11 cellular contexts compared by ENCODE assay signal in genomic region chr10:33009244-33010131, GRCh38. TPM values are rescaled to one million over a fixed set of nuclear protein-coding genes. Genes with fewer than 3 reads are reported as not detected.
DNase-seq lines count a peak whose midpoint lies in the region; ATAC-seq and TF ChIP-seq lines count a peak whose summit lies in the region.
"Had no signal": no experiment of that assay in that cellular context is flagged by ENCODE, and none has a peak within 500 bp of the region (broad histone marks: within the 10 kb centered on the region; RNA-seq: fewer than 3 reads in every experiment).

No MANE protein-coding gene starts in this region.

- peak overlapping the region; percentile 99 for H3K27ac ChIP-seq in Panc1 (ENCODE audit: low read length)
- peak overlapping the region; percentile 85 for H3K27ac ChIP-seq in epithelial cell of prostate
- H3K27ac ChIP-seq in ascending aorta, result no peak overlapping the region
- H3K27ac ChIP-seq: psoas muscle, vagina had no signal

- peaks cover 18% of the 10 kb centered on the region for H3K27me3 Mint-ChIP-seq in activated naive CD4-positive, alpha-beta T cell treated with anti-CD3 and anti-CD28 coated beads, Interleukin-2, amount 10 ng/mL, durations not matched to agents 7 days and 5 days
- H3K27me3 Mint-ChIP-seq in stimulated activated naive B cell treated with anti-CD40 and anti-IgM and Interleukin-4, amounts not matched to agents 10 μg/mL and 1 μg/mL and 100 μg/mL, for 72 hours, result peaks cover 22 to 24% of the 10 kb centered on the region in 2 donors

- POLR2A ChIA-PET in Panc1 (lab: Charles Lee), result interaction anchor here (1.2 to 1.4 kb wide), 2 partner anchors 29 to 52 kb away, joined by 4 to 6 read pairs; no protein-coding TSS in a partner anchor

- no TSS peak for BruUV-seq in Panc1 (replicated peaks; lab: Mats Ljungman, UMichigan)

- in situ Hi-C loops in Panc1 (cut with HindIII; ENCODE audit: low pct_unique_long_range_greater_than_20kb, low sequenced_read_pairs), result no loop called here
- in situ Hi-C loops in HAP-1 (cut with MboI; ENCODE audit: low sequenced_read_pairs), result loop anchor here (10.0 kb wide), 1 partner anchor 105 kb away; no protein-coding TSS in a partner anchor

- H3K4me1 ChIP-seq in Panc1 (ENCODE audit: control insufficient read depth, insufficient read depth, low read length) (peaks cover 50% of the 10 kb centered on the region), HAP-1 (peaks cover 18% of the 10 kb centered on the region), ascending aorta (peaks cover 3 to 8% of the 10 kb centered on the region in 2 donors)

- H3K27ac Mint-ChIP-seq in activated naive CD4-positive, alpha-beta T cell treated with anti-CD3 and anti-CD28 coated beads, Interleukin-2, amount 10 ng/mL, durations not matched to agents 7 days and 5 days, result peak overlapping the region; percentile 39
- H3K27ac Mint-ChIP-seq in stimulated activated naive B cell treated with anti-CD40 and anti-IgM and Interleukin-4, amounts not matched to agents 10 μg/mL and 1 μg/mL and 100 μg/mL, for 72 hours, result peak overlapping the region; percentile 27

- H3K9me3 Mint-ChIP-seq in activated naive CD4-positive, alpha-beta T cell treated with anti-CD3 and anti-CD28 coated beads, Interleukin-2, amount 10 ng/mL, durations not matched to agents 7 days and 5 days, result no peaks in the 10 kb centered on the region
- H3K9me3 Mint-ChIP-seq in stimulated activated naive B cell treated with anti-CD40 and anti-IgM and Interleukin-4, amounts not matched to agents 10 μg/mL and 1 μg/mL and 100 μg/mL, for 72 hours, result no peaks in the 10 kb centered on the region

- no peaks in the 10 kb centered on the region for H3K36me3 ChIP-seq in Panc1 (ENCODE audit: control insufficient read depth, insufficient read depth, low read length)
- no peaks in the 10 kb centered on the region; the same call in 1 of the 2 replicates for H3K36me3 ChIP-seq in HAP-1 (replicated peaks)
- no peaks in the 10 kb centered on the region for H3K36me3 ChIP-seq in ascending aorta
- H3K36me3 ChIP-seq: vagina had no signal

- H3K27me3 ChIP-seq in Panc1 (ENCODE audit: control insufficient read depth, insufficient read depth, low read length), result no peaks in the 10 kb centered on the region
- H3K27me3 ChIP-seq in HAP-1 (ENCODE audit: low read depth), result peaks cover 3% of the 10 kb centered on the region; the same call in 1 of the 2 replicates
- no peaks in the 10 kb centered on the region for H3K27me3 ChIP-seq in ascending aorta
- H3K27me3 ChIP-seq: vagina had no signal

- no peak overlapping the region for H3K4me3 Mint-ChIP-seq in activated naive CD4-positive, alpha-beta T cell treated with anti-CD3 and anti-CD28 coated beads, Interleukin-2, amount 10 ng/mL, durations not matched to agents 7 days and 5 days
- no peak overlapping the region for H3K4me3 Mint-ChIP-seq in stimulated activated naive B cell treated with anti-CD40 and anti-IgM and Interleukin-4, amounts not matched to agents 10 μg/mL and 1 μg/mL and 100 μg/mL, for 72 hours

- no peak for DNase-seq in activated naive CD4-positive, alpha-beta T cell treated with anti-CD3 and anti-CD28 coated beads, Interleukin-2, amount 10 ng/mL, durations not matched to agents 7 days and 5 days
- no peak for DNase-seq in activated naive CD4-positive, alpha-beta T cell treated with anti-CD3 and anti-CD28 coated beads, Interleukin-2, amount 50 U/mL, for 16 hours
- DNase-seq in Panc1 (ENCODE audit: low read depth, low spot score) (no peak), epithelial cell of prostate (ENCODE audit: low read depth, low spot score) (no peak), HAP-1 (ENCODE audit: low spot score in 2 of 2) (no peak), ascending aorta (ENCODE audit: low spot score in 2 of 2) (no peak), NCI-H1436 (lab: John Stamatoyannopoulos, UW) (no peak)
- DNase-seq in stimulated activated naive B cell treated with anti-CD40 and anti-IgM and Interleukin-4, amounts not matched to agents 10 μg/mL and 1 μg/mL and 100 μg/mL, for 72 hours, result no peak
- DNase-seq: psoas muscle had no signal

- H3K9me3 ChIP-seq in Panc1 (ENCODE audit: control insufficient read depth, insufficient read depth, low read depth, low read length) (no peaks in the 10 kb centered on the region), HAP-1 (no peaks in the 10 kb centered on the region), ascending aorta (no peaks in the 10 kb centered on the region)
- H3K9me3 ChIP-seq: mucosa of descending colon, psoas muscle, vagina had no signal

- CTCF ChIA-PET in activated naive CD4-positive, alpha-beta T cell treated with anti-CD3 and anti-CD28 coated beads, Interleukin-2, amount 10 ng/mL, durations not matched to agents 7 days and 5 days (lab: Charles Lee), result interaction anchor here (0.7 to 2.3 kb wide), 28 partner anchors 8 to 758 kb away, joined by 3 to 21 read pairs (median 4); no protein-coding TSS in a partner anchor
- CTCF ChIA-PET in Panc1 (lab: Charles Lee), result interaction anchor here (0.6 to 1.4 kb wide), 9 partner anchors 13 to 203 kb away, joined by 3 to 4 read pairs (median 3); no protein-coding TSS in a partner anchor

- H3K4me3 ChIP-seq in Panc1 (ENCODE audit: low read depth in 2 of 2, low read length in 2 of 2) (peak overlapping the region in 1 of 2 experiments; percentile 33; a peak in 1 of 4 replicates), HAP-1 (no peak overlapping the region), ascending aorta (no peak overlapping the region)
- H3K4me3 ChIP-seq: mucosa of descending colon, psoas muscle, vagina had no signal

- TF ChIP-seq CTCF in Panc1 (IDR thresholded peaks at IDR 0.05) (no peak), ascending aorta (IDR thresholded peaks at IDR 0.05) (no peak)

- no peaks in the 10 kb centered on the region for H3K36me3 Mint-ChIP-seq in activated naive CD4-positive, alpha-beta T cell treated with anti-CD3 and anti-CD28 coated beads, Interleukin-2, amount 10 ng/mL, durations not matched to agents 7 days and 5 days
- no peaks in the 10 kb centered on the region for H3K36me3 Mint-ChIP-seq in stimulated activated naive B cell treated with anti-CD40 and anti-IgM and Interleukin-4, amounts not matched to agents 10 μg/mL and 1 μg/mL and 100 μg/mL, for 72 hours

- H3K4me1 Mint-ChIP-seq in activated naive CD4-positive, alpha-beta T cell treated with anti-CD3 and anti-CD28 coated beads, Interleukin-2, amount 10 ng/mL, durations not matched to agents 7 days and 5 days, result peaks cover 33% of the 10 kb centered on the region
- H3K4me1 Mint-ChIP-seq in stimulated activated naive B cell treated with anti-CD40 and anti-IgM and Interleukin-4, amounts not matched to agents 10 μg/mL and 1 μg/mL and 100 μg/mL, for 72 hours, result peaks cover 12 to 33% of the 10 kb centered on the region in 2 donors

- no peak for ATAC-seq in Panc1
- no peak for ATAC-seq in stimulated activated naive B cell treated with anti-CD40 and anti-IgM and Interleukin-4, amounts not matched to agents 10 μg/mL and 1 μg/mL and 100 μg/mL, for 72 hours (replicated peaks)

- intact Hi-C loops in Panc1 (cut with micrococcal nuclease; ENCODE audit: unreplicated experiment), result loop anchor here (1.0 to 10.0 kb wide), 3 partner anchors 47 to 214 kb away; no protein-coding TSS in a partner anchor
- intact Hi-C loops in ascending aorta (cut with DNase I), result loop anchor here (5.0 to 10.0 kb wide), 2 partner anchors 67 to 565 kb away; partner anchors contain the start of gene CCDC7

RNA-seq across cellular contexts. Expression of gene ITGB1, which starts 51.5 kb away (rescaled TPM):
- total RNA-seq in Panc1 (2021; ENCODE audit: unreplicated experiment) (803 TPM), ascending aorta (569 TPM)
- 484 TPM for polyA plus RNA-seq in Panc1 (2012; ENCODE audit: insufficient read length)

Comparison
In these comparisons a context has a peak if more than half of its experiments do, and no peak if none do; other contexts are left out.
1. H3K27ac ChIP-seq: peak in Panc1 (single experiment) and epithelial cell of prostate (single experiment); none in ascending aorta (0 of 2).